In the genomic region with DNA sequence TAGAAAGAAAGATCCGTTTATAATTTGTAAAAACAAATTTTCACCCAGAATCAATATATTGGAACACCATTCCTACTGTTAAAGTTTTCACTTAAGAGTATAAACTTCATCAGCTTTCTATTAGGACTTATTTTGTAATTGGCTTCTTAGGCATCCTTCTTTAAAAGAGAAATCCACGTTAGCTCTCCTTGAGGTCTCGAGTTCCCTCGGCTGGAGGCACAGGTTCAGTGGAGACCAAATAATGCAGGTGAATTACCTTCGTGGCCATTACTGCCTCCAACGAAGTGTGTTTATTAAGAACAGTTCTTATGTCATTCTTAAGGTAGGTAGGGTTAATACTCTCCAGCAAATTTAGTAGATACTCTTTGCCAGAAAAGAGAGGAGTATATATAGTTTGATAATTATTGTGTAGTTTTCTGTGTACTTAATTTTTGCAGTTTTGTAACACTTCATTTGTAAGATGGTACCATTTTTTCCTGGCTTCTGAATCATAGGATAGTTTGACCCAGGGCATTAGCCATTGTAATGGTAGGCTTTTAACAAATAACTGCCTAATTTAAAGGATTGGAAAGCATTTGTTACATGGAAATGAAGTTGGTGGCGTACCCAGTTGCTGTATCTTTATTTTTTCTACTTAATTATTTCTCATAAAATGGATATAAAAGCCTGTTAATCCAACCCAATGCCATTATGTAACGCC, we compare ENCODE assay signal across 8 cellular contexts. TPM values are rescaled to one million over a fixed set of nuclear protein-coding genes. Genes with fewer than 3 reads are reported as not detected.
DNase-seq lines count a peak whose midpoint lies in the region; ATAC-seq and TF ChIP-seq lines count a peak whose summit lies in the region.

No MANE protein-coding gene starts in this region.

- CTCF ChIA-PET in PC-3 (lab: Charles Lee) = interaction anchor here (0.6 to 1.6 kb wide), 17 partner anchors 9 to 359 kb away, joined by 3 to 28 read pairs (median 6); no protein-coding TSS in a partner anchor

- peaks cover 30% of the 10 kb centered on the region for H3K36me3 Mint-ChIP-seq in progenitor cell of endocrine pancreas (ENCODE audit: insufficient read depth)

- POLR2A ChIA-PET in PC-3 (lab: Charles Lee; ENCODE audit: unreplicated experiment) = interaction anchor here (0.6 to 1.0 kb wide), 5 partner anchors 10 to 201 kb away, joined by 3 to 9 read pairs (median 4); no protein-coding TSS in a partner anchor

- H3K9ac ChIP-seq in PC-3 (ENCODE audit: low read length) = peak overlapping the region; percentile 58; the same call in 1 of the 2 replicates

- TSS peak; percentile 25 for BruUV-seq in PC-3 (replicated peaks; lab: Mats Ljungman, UMichigan)

- ATAC-seq in PC-3 (no peak), GM21786 (IDR thresholded peaks at IDR 0.05; ENCODE audit: unreplicated experiment) (no peak), HG02571 (IDR thresholded peaks at IDR 0.05; ENCODE audit: unreplicated experiment) (no peak)

- H3K9me3 Mint-ChIP-seq in progenitor cell of endocrine pancreas (ENCODE audit: low read depth) = no peaks in the 10 kb centered on the region

- peak overlapping the region; percentile 95 for H3K4me3 ChIP-seq in PC-3 (ENCODE audit: low read length)

- H3F3A ChIP-seq in PC-3 (ENCODE audit: low read length, unreplicated experiment) = no peaks in the 10 kb centered on the region

- DNase-seq in G401 (ENCODE audit: low spot score) (peak; percentile 56), PC-3 (no peak), epithelial cell of prostate (ENCODE audit: low read depth, low spot score) (no peak), progenitor cell of endocrine pancreas (ENCODE audit: low spot score, unreplicated experiment) (no peak), Ammon's horn (ENCODE audit: low spot score) (no peak), NCI-H524 treated with DMSO at 0.1 percent for 48 hours (lab: John Stamatoyannopoulos, UW) (no peak)

- TF ChIP-seq CTCF in PC-3 (conservative IDR thresholded peaks at IDR 0.05; ENCODE audit: low read depth, low read length) (no peak), progenitor cell of endocrine pancreas (IDR thresholded peaks at IDR 0.05; ENCODE audit: unreplicated experiment) (no peak)

- H3K36me3 ChIP-seq in PC-3 (ENCODE audit: low read depth, low read length) = peaks cover 43% of the 10 kb centered on the region

- H3K27ac Mint-ChIP-seq in progenitor cell of endocrine pancreas = peak overlapping the region; percentile 93

- H3K27ac ChIP-seq in PC-3 (ENCODE audit: low read length) (no peak overlapping the region), epithelial cell of prostate (peak overlapping the region; percentile 85)

- H3K27me3 Mint-ChIP-seq in progenitor cell of endocrine pancreas = peaks cover 2% of the 10 kb centered on the region

- H3K4me1 Mint-ChIP-seq in progenitor cell of endocrine pancreas (ENCODE audit: low read depth) = peaks cover 27% of the 10 kb centered on the region

- in situ Hi-C loops in G401 (cut with HindIII; ENCODE audit: low sequenced_read_pairs) = no loop called here

- H3K79me2 ChIP-seq in PC-3 (ENCODE audit: low read length) = peaks cover 53% of the 10 kb centered on the region

- H3K27me3 ChIP-seq in PC-3 (ENCODE audit: low read length) = no peaks in the 10 kb centered on the region

- H3K9me3 ChIP-seq in PC-3 (ENCODE audit: low read length) = no peaks in the 10 kb centered on the region

- peak overlapping the region; percentile 90 for H3K4me3 Mint-ChIP-seq in progenitor cell of endocrine pancreas (ENCODE audit: low read depth)

- H4K20me1 ChIP-seq in PC-3 (ENCODE audit: low read length) = peaks cover 54% of the 10 kb centered on the region

- H3K4me1 ChIP-seq in PC-3 (ENCODE audit: insufficient read depth, low read length) = peaks cover 23% of the 10 kb centered on the region

- intact Hi-C loops in PC-3 (cut with micrococcal nuclease) = loop anchor here (1.0 to 5.0 kb wide), 12 partner anchors 10 to 738 kb away; no protein-coding TSS in a partner anchor

- H3K4me2 ChIP-seq in PC-3 (ENCODE audit: low read length) = peak overlapping the region; percentile 86

- no peaks in the 10 kb centered on the region for H3K9me2 ChIP-seq in PC-3 (replicated peaks; ENCODE audit: low read length)

- H2AFZ ChIP-seq in PC-3 (ENCODE audit: low read length) = no peak overlapping the region

RNA-seq across cellular contexts. Expression of a gene that starts 2.2 kb away (rescaled TPM):
- total RNA-seq in G401 (2014; rRNA removed; shearing (Covaris generic)) = 159 and 239 TPM in 2 replicates
- total RNA-seq in PC-3 (2014; rRNA removed) = 594 and 1,162 TPM in 2 replicates
- total RNA-seq in progenitor cell of endocrine pancreas = 320 and 331 TPM in 2 replicates
